In genomic region chr2:10440736-10441135, GRCh38 we compare ENCODE assay signal across 21 cellular contexts. TPM values are rescaled to one million over a fixed set of nuclear protein-coding genes. Genes with fewer than 3 reads are reported as not detected.
A peak's percentile ranks its signal among the peaks of the same experiment; 100 is the strongest.
DNase-seq lines count a peak whose midpoint lies in the region; ATAC-seq lines count a peak whose summit lies in the region.
"Had no signal": no experiment of that assay in that cellular context is flagged by ENCODE, and none has a peak within 500 bp of the region (broad histone marks: within the 10 kb centered on the region; RNA-seq: fewer than 3 reads in every experiment).

No MANE protein-coding gene starts in this region.

- H3K27me3 Mint-ChIP-seq in activated CD4-positive, alpha-beta T cell treated with anti-CD3 and anti-CD28 coated beads for 36 hours = no peaks in the 10 kb centered on the region
- no peaks in the 10 kb centered on the region for H3K27me3 Mint-ChIP-seq in IgD-negative memory B cell
- H3K27me3 Mint-ChIP-seq in activated CD4-positive, alpha-beta memory T cell treated with anti-CD3 and anti-CD28 coated beads, Interleukin-2, amount 10 ng/mL, durations not matched to agents 7 days and 5 days = no peaks in the 10 kb centered on the region
- H3K27me3 Mint-ChIP-seq: B cell; CD4-positive, alpha-beta T cell had no signal

- H3K27ac Mint-ChIP-seq in activated CD4-positive, alpha-beta T cell treated with anti-CD3 and anti-CD28 coated beads for 36 hours = peak overlapping the region; percentile 4
- H3K27ac Mint-ChIP-seq in IgD-negative memory B cell = peak overlapping the region in 2 of 3 donors; percentile 39 to 62
- H3K27ac Mint-ChIP-seq in activated CD4-positive, alpha-beta memory T cell treated with anti-CD3 and anti-CD28 coated beads, Interleukin-2, amount 10 ng/mL, durations not matched to agents 7 days and 5 days = no peak overlapping the region
- H3K27ac Mint-ChIP-seq: B cell; CD4-positive, alpha-beta T cell had no signal

- no peak overlapping the region for H3K27ac ChIP-seq in caudate nucleus (ENCODE audit: low read depth, low read length)
- H3K27ac ChIP-seq: 22Rv1, BLaER1, C4-2B, GM23248 had no signal

- POLR2A ChIA-PET in activated CD4-positive, alpha-beta T cell treated with anti-CD3 and anti-CD28 coated beads for 36 hours (lab: Charles Lee) = no interaction called here
- POLR2A ChIA-PET in activated CD4-positive, alpha-beta memory T cell treated with anti-CD3 and anti-CD28 coated beads, Interleukin-2, amount 10 ng/mL, durations not matched to agents 7 days and 5 days (lab: Charles Lee) = interaction anchor here (2.7 kb wide), 1 partner anchor 7 kb away, joined by 25 read pairs; the partner anchor contains the start of gene ODC1

- no peak for DNase-seq in activated CD4-positive, alpha-beta T cell treated with anti-CD3 and anti-CD28 coated beads for 36 hours
- no peak for DNase-seq in activated CD4-positive, alpha-beta T cell treated with anti-CD3 and anti-CD28 coated beads for 4 hours
- DNase-seq in dermis blood vessel endothelial cell = peak; percentile 71
- peak; percentile 35 for DNase-seq in pulmonary artery endothelial cell (ENCODE audit: low read depth, low spot score)
- no peak for DNase-seq in activated CD4-positive, alpha-beta memory T cell treated with anti-CD3 and anti-CD28 coated beads, Interleukin-2, amount 10 ng/mL, durations not matched to agents 7 days and 5 days
- no peak for DNase-seq in caudate nucleus (lab: John Stamatoyannopoulos, UW)
- DNase-seq: CD4-positive, alpha-beta T cell; DMS 273 treated with DMSO at 0.1 percent for 48 hours; DMS79; EL; GDM1; GM23248; H7; HCEC 1CT had no signal

- no peak overlapping the region for H3K4me3 Mint-ChIP-seq in activated CD4-positive, alpha-beta T cell treated with anti-CD3 and anti-CD28 coated beads for 36 hours
- H3K4me3 Mint-ChIP-seq in IgD-negative memory B cell = no peak overlapping the region
- H3K4me3 Mint-ChIP-seq in activated CD4-positive, alpha-beta memory T cell treated with anti-CD3 and anti-CD28 coated beads, Interleukin-2, amount 10 ng/mL, durations not matched to agents 7 days and 5 days = no peak overlapping the region
- H3K4me3 Mint-ChIP-seq: B cell; CD4-positive, alpha-beta T cell had no signal

- CTCF ChIA-PET in activated CD4-positive, alpha-beta T cell treated with anti-CD3 and anti-CD28 coated beads for 36 hours (lab: Charles Lee) = interaction anchor here (0.6 kb wide), 1 partner anchor 641 kb away, joined by 3 read pairs; no protein-coding TSS in a partner anchor
- CTCF ChIA-PET in activated CD4-positive, alpha-beta memory T cell treated with anti-CD3 and anti-CD28 coated beads, Interleukin-2, amount 10 ng/mL, durations not matched to agents 7 days and 5 days (lab: Charles Lee) = interaction anchor here (1.4 kb wide), 1 partner anchor 32 kb away, joined by 4 read pairs; no protein-coding TSS in a partner anchor

- H3K9me3 Mint-ChIP-seq in activated CD4-positive, alpha-beta T cell treated with anti-CD3 and anti-CD28 coated beads for 36 hours (ENCODE audit: low read depth) = no peaks in the 10 kb centered on the region
- no peaks in the 10 kb centered on the region for H3K9me3 Mint-ChIP-seq in IgD-negative memory B cell
- H3K9me3 Mint-ChIP-seq in activated CD4-positive, alpha-beta memory T cell treated with anti-CD3 and anti-CD28 coated beads, Interleukin-2, amount 10 ng/mL, durations not matched to agents 7 days and 5 days = no peaks in the 10 kb centered on the region
- H3K9me3 Mint-ChIP-seq: CD4-positive, alpha-beta T cell; CD8-positive, alpha-beta memory T cell had no signal

- H3K36me3 Mint-ChIP-seq in activated CD4-positive, alpha-beta T cell treated with anti-CD3 and anti-CD28 coated beads for 36 hours (ENCODE audit: low read depth) = peaks cover 63% of the 10 kb centered on the region
- no peaks in the 10 kb centered on the region for H3K36me3 Mint-ChIP-seq in IgD-negative memory B cell
- H3K36me3 Mint-ChIP-seq in activated CD4-positive, alpha-beta memory T cell treated with anti-CD3 and anti-CD28 coated beads, Interleukin-2, amount 10 ng/mL, durations not matched to agents 7 days and 5 days (ENCODE audit: low read depth) = peaks cover 57% of the 10 kb centered on the region

- peaks cover 44% of the 10 kb centered on the region for H3K4me1 Mint-ChIP-seq in activated CD4-positive, alpha-beta T cell treated with anti-CD3 and anti-CD28 coated beads for 36 hours
- peaks cover 14 to 23% (median 23%) of the 10 kb centered on the region in 3 donors for H3K4me1 Mint-ChIP-seq in IgD-negative memory B cell
- peaks cover 30% of the 10 kb centered on the region for H3K4me1 Mint-ChIP-seq in activated CD4-positive, alpha-beta memory T cell treated with anti-CD3 and anti-CD28 coated beads, Interleukin-2, amount 10 ng/mL, durations not matched to agents 7 days and 5 days

- no peak for ATAC-seq in activated CD4-positive, alpha-beta T cell treated with anti-CD3 and anti-CD28 coated beads for 36 hours
- ATAC-seq: GM12878 had no signal

- intact Hi-C loops in activated CD4-positive, alpha-beta T cell treated with anti-CD3 and anti-CD28 coated beads for 36 hours (cut with DNase I, micrococcal nuclease) = loop anchor here in 1 of 2 experiments (10.0 kb wide), 1 partner anchor 966 kb away; the partner anchor contains the start of gene IAH1

RNA-seq across cellular contexts. Expression of gene ODC1, which starts 7.4 kb away (rescaled TPM):
- 100 to 1,000 TPM; 158 to 170 TPM for total RNA-seq in activated CD4-positive, alpha-beta T cell treated with anti-CD3 and anti-CD28 coated beads for 36 hours
- 207 TPM for polyA plus RNA-seq in IgD-negative memory B cell
- total RNA-seq in dermis blood vessel endothelial cell = 111 and 129 TPM in 2 replicates
- total RNA-seq in pulmonary artery endothelial cell = 191 and 209 TPM in 2 replicates
- total RNA-seq in activated CD4-positive, alpha-beta memory T cell treated with anti-CD3 and anti-CD28 coated beads, Interleukin-2, amount 10 ng/mL, durations not matched to agents 7 days and 5 days = 10 to 100 TPM; 48.1 to 54.9 TPM

Comparison
In these comparisons a context has a peak if more than half of its experiments do, and no peak if none do; other contexts are left out.
1. DNase-seq: peak in dermis blood vessel endothelial cell (single experiment) and pulmonary artery endothelial cell (single experiment); none in activated CD4-positive, alpha-beta T cell treated with anti-CD3 and anti-CD28 coated beads for 36 hours (single experiment), activated CD4-positive, alpha-beta T cell treated with anti-CD3 and anti-CD28 coated beads for 4 hours (0 of 2), activated CD4-positive, alpha-beta memory T cell treated with anti-CD3 and anti-CD28 coated beads, Interleukin-2, amount 10 ng/mL, durations not matched to agents 7 days and 5 days (single experiment) and caudate nucleus (0 of 61).